Comparison of ENCODE assay signal across 11 cellular contexts in the genomic region with DNA sequence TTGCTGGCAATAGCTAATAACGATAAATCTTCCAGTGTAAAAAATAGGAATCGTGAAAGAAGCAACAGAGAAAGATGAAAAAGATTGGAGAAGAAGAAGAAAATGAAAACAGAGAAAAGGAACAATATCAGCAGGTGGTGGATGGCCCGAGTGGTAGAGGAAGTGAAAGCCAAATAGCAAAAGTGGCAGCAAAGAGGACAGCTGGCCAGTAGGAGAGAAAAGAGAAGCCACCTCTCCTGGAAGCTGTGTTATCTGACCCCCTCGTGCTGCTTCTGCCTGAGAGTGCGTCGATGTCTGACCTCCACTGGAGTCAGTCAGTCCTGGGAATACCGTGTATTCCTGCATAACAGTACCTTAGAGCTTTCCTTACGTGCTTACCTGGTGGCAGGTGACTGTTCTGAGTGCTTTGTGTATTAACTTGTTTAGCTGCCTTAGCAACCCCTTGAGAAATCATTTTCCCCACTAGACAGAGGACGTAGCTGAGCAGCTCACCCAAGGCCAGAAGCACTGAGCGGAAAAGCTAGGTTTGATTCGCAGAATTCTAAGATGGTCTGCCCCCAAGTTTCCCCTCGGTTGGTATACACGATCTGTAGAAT.
DNase-seq lines count a peak whose midpoint lies in the region; ATAC-seq and TF ChIP-seq lines count a peak whose summit lies in the region.
"Had no signal": no experiment of that assay in that cellular context is flagged by ENCODE, and none has a peak within 500 bp of the region (broad histone marks: within the 10 kb centered on the region; RNA-seq: fewer than 3 reads in every experiment).

No MANE protein-coding gene starts in this region.

- H3K4me1 ChIP-seq in HEK293 (ENCODE audit: control insufficient read depth, insufficient read depth, low read length) = peaks cover 30% of the 10 kb centered on the region
- H3K4me1 ChIP-seq: BE2C had no signal

- no peaks in the 10 kb centered on the region for H3K36me3 ChIP-seq in HEK293 (ENCODE audit: control insufficient read depth in 2 of 2, insufficient read depth in 1 of 2, low read length in 2 of 2)
- H3K36me3 ChIP-seq: BE2C had no signal

- DNase-seq in Ammon's horn (ENCODE audit: low spot score) (peak; percentile 55), NCI-H510A (lab: John Stamatoyannopoulos, UW) (peak; percentile 77), amniotic stem cell (lab: John Stamatoyannopoulos, UW) (no peak)
- DNase-seq in activated T-cell treated with anti-CD3 and anti-CD28 coated beads, Interleukin-2, amount 50 U/mL, for 48 hours = no peak
- DNase-seq: BE2C, NCI-H526 treated with DMSO at 0.1 percent for 48 hours had no signal

- ATAC-seq in HG02970 (IDR thresholded peaks at IDR 0.05; ENCODE audit: low FRiP score, unreplicated experiment) = no peak
- ATAC-seq in HG03108 (IDR thresholded peaks at IDR 0.05; ENCODE audit: unreplicated experiment) = no peak

- no peak for TF ChIP-seq CTCF in HEK293 (tag by site-specific recombination; IDR thresholded peaks at IDR 0.05)

- CTCF ChIA-PET in HEK293 (lab: Yijun Ruan, JAX) = interaction anchor here (0.7 to 1.1 kb wide), 3 partner anchors 78 to 361 kb away, joined by 3 to 4 read pairs (median 3); no protein-coding TSS in a partner anchor

- no peak overlapping the region for H3K4me3 ChIP-seq in HEK293 (ENCODE audit: low read depth, low read length)
- H3K4me3 ChIP-seq: coronary artery had no signal

- no peaks in the 10 kb centered on the region for H3K9me3 ChIP-seq in HEK293 (ENCODE audit: control insufficient read depth, insufficient read depth, low read depth, low read length)
- H3K9me3 ChIP-seq: BE2C had no signal

- H3K27ac ChIP-seq in HEK293 (ENCODE audit: extremely low read depth, low read depth, low read length) (no peak overlapping the region), cingulate gyrus (ENCODE audit: low read depth, low read length) (peak overlapping the region; percentile 42)
- H3K27ac ChIP-seq: coronary artery had no signal

- POLR2A ChIA-PET in HEK293 (lab: Yijun Ruan, JAX) = interaction anchor here (0.6 to 2.2 kb wide), 2 partner anchors 18 to 51 kb away, joined by 6 read pairs; no protein-coding TSS in a partner anchor

TF ChIP-seq in HEK293, 187 proteins besides CTCF, POLR2A, EP300 and RAD21:
- TF ChIP-seq PRDM1 (tag by site-specific recombination; IDR thresholded peaks at IDR 0.05) (peak; percentile 37; the same call in 1 of the 2 replicates), GLIS1 (tag by site-specific recombination; IDR thresholded peaks at IDR 0.05) (0 out of 2 replicates have a peak, but pooled peaks have one; percentile 16), ZNF175 (tag by site-specific recombination; IDR thresholded peaks at IDR 0.05) (no peak)

Comparison
In these comparisons a context has a peak if more than half of its experiments do, and no peak if none do; other contexts are left out.
1. DNase-seq: peak in Ammon's horn (single experiment) and NCI-H510A (single experiment); none in amniotic stem cell (single experiment) and activated T-cell treated with anti-CD3 and anti-CD28 coated beads, Interleukin-2, amount 50 U/mL, for 48 hours (0 of 2).